In the genomic region with DNA sequence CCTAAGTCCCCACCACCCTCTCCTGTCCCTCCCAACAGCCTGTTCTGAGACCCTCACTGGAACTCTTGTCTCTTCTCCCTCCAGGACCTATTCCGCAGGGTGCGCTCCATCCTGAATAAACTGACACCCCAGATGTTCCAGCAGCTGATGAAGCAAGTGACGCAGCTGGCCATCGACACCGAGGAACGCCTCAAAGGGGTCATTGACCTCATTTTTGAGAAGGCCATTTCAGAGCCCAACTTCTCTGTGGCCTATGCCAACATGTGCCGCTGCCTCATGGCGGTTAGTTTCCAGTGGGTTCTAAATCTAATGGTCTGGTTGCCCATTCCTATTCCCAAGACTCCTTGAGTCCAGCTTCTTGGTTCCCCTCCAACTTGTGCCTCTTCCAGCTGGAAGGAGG, we compare ENCODE assay signal across 1 cellular context.
TF ChIP-seq lines count a peak whose summit lies in the region.

No MANE protein-coding gene starts in this region.

TF ChIP-seq in SK-N-SH, 30 proteins besides CTCF, POLR2A, EP300 and RAD21:
- no peak for TF ChIP-seq ELF1 (IDR thresholded peaks at IDR 0.05)
- TF ChIP-seq EZH2phosphoT487 (IDR thresholded peaks at IDR 0.05; ENCODE audit: borderline replicate concordance, low read depth), result no peak
- no peak for TF ChIP-seq JUND (IDR thresholded peaks at IDR 0.05)
- no peak for TF ChIP-seq GATA2 (CRISPR knock-in tag; IDR thresholded peaks at IDR 0.05)
- no peak for TF ChIP-seq FOSL2 (IDR thresholded peaks at IDR 0.05; ENCODE audit: borderline replicate concordance, low read depth)
- TF ChIP-seq, protein P1, sequence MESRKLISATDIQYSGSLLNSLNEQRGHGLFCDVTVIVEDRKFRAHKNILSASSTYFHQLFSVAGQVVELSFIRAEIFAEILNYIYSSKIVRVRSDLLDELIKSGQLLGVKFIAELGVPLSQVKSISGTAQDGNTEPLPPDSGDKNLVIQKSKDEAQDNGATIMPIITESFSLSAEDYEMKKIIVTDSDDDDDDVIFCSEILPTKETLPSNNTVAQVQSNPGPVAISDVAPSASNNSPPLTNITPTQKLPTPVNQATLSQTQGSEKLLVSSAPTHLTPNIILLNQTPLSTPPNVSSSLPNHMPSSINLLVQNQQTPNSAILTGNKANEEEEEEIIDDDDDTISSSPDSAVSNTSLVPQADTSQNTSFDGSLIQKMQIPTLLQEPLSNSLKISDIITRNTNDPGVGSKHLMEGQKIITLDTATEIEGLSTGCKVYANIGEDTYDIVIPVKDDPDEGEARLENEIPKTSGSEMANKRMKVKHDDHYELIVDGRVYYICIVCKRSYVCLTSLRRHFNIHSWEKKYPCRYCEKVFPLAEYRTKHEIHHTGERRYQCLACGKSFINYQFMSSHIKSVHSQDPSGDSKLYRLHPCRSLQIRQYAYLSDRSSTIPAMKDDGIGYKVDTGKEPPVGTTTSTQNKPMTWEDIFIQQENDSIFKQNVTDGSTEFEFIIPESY (IDR thresholded peaks at IDR 0.05; ENCODE audit: borderline replicate concordance, low read depth), result no peak
- no peak for TF ChIP-seq TEAD4 (IDR thresholded peaks at IDR 0.05; ENCODE audit: borderline replicate concordance, insufficient read depth)
- no peak for TF ChIP-seq FOXJ3 (CRISPR knock-in tag; IDR thresholded peaks at IDR 0.05)
- TF ChIP-seq CHD2 (IDR thresholded peaks at IDR 0.05; ENCODE audit: low read length, partially characterized antibody), result no peak
- TF ChIP-seq, protein P2, sequence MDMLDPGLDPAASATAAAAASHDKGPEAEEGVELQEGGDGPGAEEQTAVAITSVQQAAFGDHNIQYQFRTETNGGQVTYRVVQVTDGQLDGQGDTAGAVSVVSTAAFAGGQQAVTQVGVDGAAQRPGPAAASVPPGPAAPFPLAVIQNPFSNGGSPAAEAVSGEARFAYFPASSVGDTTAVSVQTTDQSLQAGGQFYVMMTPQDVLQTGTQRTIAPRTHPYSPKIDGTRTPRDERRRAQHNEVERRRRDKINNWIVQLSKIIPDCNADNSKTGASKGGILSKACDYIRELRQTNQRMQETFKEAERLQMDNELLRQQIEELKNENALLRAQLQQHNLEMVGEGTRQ (IDR thresholded peaks at IDR 0.05; ENCODE audit: borderline replicate concordance, low read depth, low read length), result no peak
- no peak for TF ChIP-seq YY1 (IDR thresholded peaks at IDR 0.05; ENCODE audit: low read depth)
- TF ChIP-seq MXI1 (IDR thresholded peaks at IDR 0.05; ENCODE audit: low read depth, low read length), result no peak
- TF ChIP-seq FOXM1 (IDR thresholded peaks at IDR 0.05; ENCODE audit: low read depth), result no peak
- TF ChIP-seq, protein P3, sequence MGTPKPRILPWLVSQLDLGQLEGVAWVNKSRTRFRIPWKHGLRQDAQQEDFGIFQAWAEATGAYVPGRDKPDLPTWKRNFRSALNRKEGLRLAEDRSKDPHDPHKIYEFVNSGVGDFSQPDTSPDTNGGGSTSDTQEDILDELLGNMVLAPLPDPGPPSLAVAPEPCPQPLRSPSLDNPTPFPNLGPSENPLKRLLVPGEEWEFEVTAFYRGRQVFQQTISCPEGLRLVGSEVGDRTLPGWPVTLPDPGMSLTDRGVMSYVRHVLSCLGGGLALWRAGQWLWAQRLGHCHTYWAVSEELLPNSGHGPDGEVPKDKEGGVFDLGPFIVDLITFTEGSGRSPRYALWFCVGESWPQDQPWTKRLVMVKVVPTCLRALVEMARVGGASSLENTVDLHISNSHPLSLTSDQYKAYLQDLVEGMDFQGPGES (IDR thresholded peaks at IDR 0.05; ENCODE audit: low read depth, low read length), result no peak
